19 cellular contexts compared by ENCODE assay signal in the genomic region with DNA sequence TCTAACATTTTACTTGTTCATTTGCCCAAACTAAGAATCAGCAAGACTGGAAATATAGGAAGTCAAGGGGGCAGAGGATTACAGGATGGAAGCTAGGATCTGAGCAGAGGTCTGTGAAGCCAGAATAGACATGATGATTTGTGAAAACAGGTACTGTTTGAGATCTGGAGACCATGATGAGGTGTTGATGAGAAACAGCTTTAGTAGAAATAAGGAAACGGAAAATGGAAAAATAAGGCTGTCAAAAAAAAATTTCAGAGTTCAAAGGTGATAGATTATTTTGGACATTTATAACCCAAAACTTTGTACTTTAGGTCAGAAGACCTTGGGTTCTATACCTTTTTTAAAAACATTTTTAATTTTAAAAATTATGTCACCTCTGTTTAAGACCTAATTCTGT. TPM values are rescaled to one million over a fixed set of nuclear protein-coding genes. Genes with fewer than 3 reads are reported as not detected.
A peak's percentile ranks its signal among the peaks of the same experiment; 100 is the strongest.
DNase-seq lines count a peak whose midpoint lies in the region; ATAC-seq and TF ChIP-seq lines count a peak whose summit lies in the region.
"Had no signal": no experiment of that assay in that cellular context is flagged by ENCODE, and none has a peak within 500 bp of the region (broad histone marks: within the 10 kb centered on the region; RNA-seq: fewer than 3 reads in every experiment).

No MANE protein-coding gene starts in this region.

- H3K79me1 ChIP-seq in IMR-90 (ENCODE audit: low read depth in 1 of 2, low read length in 2 of 2) = no peaks in the 10 kb centered on the region

- dilution Hi-C loops in IMR-90 (cut with HindIII; ENCODE audit: low sequenced_read_pairs, unreplicated experiment) = no loop called here

- H2AFZ ChIP-seq in IMR-90 (replicated peaks; ENCODE audit: low read length, poor library complexity) (no peak overlapping the region), osteoblast (ENCODE audit: low read length) (peak overlapping the region; percentile 58), Karpas-422 (ENCODE audit: low read length) (no peak overlapping the region)
- H2AFZ ChIP-seq: GM23338 had no signal

- no peak overlapping the region for H4K5ac ChIP-seq in IMR-90 (ENCODE audit: low read depth, low read length)

- TF ChIP-seq RAD21 in IMR-90 (IDR thresholded peaks at IDR 0.05; ENCODE audit: low read length) = no peak

- in situ Hi-C loops in IMR-90 (cut with MboI; ENCODE audit: low sequenced_read_pairs) = no loop called here

- no peak for TF ChIP-seq CTCF in IMR-90 (conservative IDR thresholded peaks at IDR 0.05; ENCODE audit: low read depth, low read length)
- TF ChIP-seq CTCF in WTC11 (IDR thresholded peaks at IDR 0.05) = no peak
- no peak for TF ChIP-seq CTCF in osteoblast (IDR thresholded peaks at IDR 0.05; ENCODE audit: extremely low read depth, low read depth, low read length)

- peaks cover 10% of the 10 kb centered on the region for H3K4me1 Mint-ChIP-seq in WTC11
- H3K4me1 Mint-ChIP-seq: CD4-positive, alpha-beta memory T cell; H9 had no signal

- H3K9ac ChIP-seq in IMR-90 (ENCODE audit: low read depth, low read length) (no peak overlapping the region), Karpas-422 (ENCODE audit: low read length) (no peak overlapping the region)

- no peak overlapping the region for H2BK20ac ChIP-seq in IMR-90 (ENCODE audit: low read depth, low read length)

- no peaks in the 10 kb centered on the region for H3K9me1 ChIP-seq in IMR-90 (ENCODE audit: insufficient read depth, low read length)

- no peak overlapping the region; the same call in 1 of the 2 replicates for H3K14ac ChIP-seq in IMR-90 (replicated peaks; ENCODE audit: low read depth, low read length)

- H3K4me3 Mint-ChIP-seq in WTC11 = no peak overlapping the region
- H3K4me3 Mint-ChIP-seq: CD4-positive, alpha-beta memory T cell; GM23338; H9 had no signal

- H3K23ac ChIP-seq in IMR-90 (ENCODE audit: low read depth, low read length) = no peak overlapping the region

- H3K4me1 ChIP-seq in IMR-90 (ENCODE audit: control insufficient read depth, insufficient read depth, low read length) (no peaks in the 10 kb centered on the region; the same call in 1 of the 2 replicates), osteoblast (ENCODE audit: insufficient read depth, low read length) (peaks cover 20% of the 10 kb centered on the region), Karpas-422 (ENCODE audit: low read length) (no peaks in the 10 kb centered on the region)

- H2BK5ac ChIP-seq in IMR-90 (ENCODE audit: low read depth, low read length, poor library complexity, severe bottlenecking) = no peak overlapping the region

- POLR2A ChIA-PET in IMR-90 (lab: Charles Lee; ENCODE audit: unreplicated experiment) (no interaction called here), WTC11 (lab: Charles Lee) (interaction anchor here (0.6 kb wide), 1 partner anchor 387 kb away, joined by 3 read pairs; no protein-coding TSS in a partner anchor)

- H3K79me2 ChIP-seq in osteoblast (ENCODE audit: insufficient read depth, low read length) (no peaks in the 10 kb centered on the region), Karpas-422 (ENCODE audit: low read length) (no peaks in the 10 kb centered on the region)

- H4K20me1 ChIP-seq in IMR-90 (ENCODE audit: insufficient read depth, low read length) = no peaks in the 10 kb centered on the region
- no peaks in the 10 kb centered on the region for H4K20me1 ChIP-seq in osteoblast (ENCODE audit: insufficient read depth, low read length)
- no peaks in the 10 kb centered on the region for H4K20me1 ChIP-seq in Karpas-422 (ENCODE audit: insufficient read depth, low read depth, low read length)

- BruUV-seq in IMR-90 (replicated peaks; lab: Mats Ljungman, UMichigan) = no TSS peak

- no CpG with 5 or more reads among the region's 1 CpG for WGBS in IMR-90 (ENCODE audit: extremely low coverage in 2 of 2, insufficient read length in 1 of 2), 2 experiments

- H3K9me3 ChIP-seq in IMR-90 (ENCODE audit: control insufficient read depth, insufficient read depth, low read length) (peaks cover 2% of the 10 kb centered on the region; the same call in 1 of the 2 replicates), osteoblast (ENCODE audit: low read depth, low read length) (no peaks in the 10 kb centered on the region), Karpas-422 (ENCODE audit: low read length) (no peaks in the 10 kb centered on the region)

- no peaks in the 10 kb centered on the region for H3K36me3 ChIP-seq in IMR-90 (ENCODE audit: control insufficient read depth, insufficient read depth, low read length)
- no peaks in the 10 kb centered on the region for H3K36me3 ChIP-seq in osteoblast (ENCODE audit: insufficient read depth, low read length)
- no peaks in the 10 kb centered on the region for H3K36me3 ChIP-seq in Karpas-422 (ENCODE audit: insufficient read depth, low read length)

- H3K27ac ChIP-seq in IMR-90 (ENCODE audit: insufficient read depth, low read length) = no peak overlapping the region
- H3K27ac ChIP-seq in osteoblast (ENCODE audit: low read depth, low read length) = peak overlapping the region; percentile 12
- no peak overlapping the region for H3K27ac ChIP-seq in Karpas-422 (ENCODE audit: low read length)

- no peak overlapping the region for H2BK120ac ChIP-seq in IMR-90 (ENCODE audit: low read depth, low read length)

- H3K36me3 Mint-ChIP-seq in WTC11 = peaks cover 12% of the 10 kb centered on the region

- H3K4ac ChIP-seq in IMR-90 (ENCODE audit: low read depth, low read length) = no peak overlapping the region

- TF ChIP-seq POLR2A in IMR-90 (IDR thresholded peaks at IDR 0.05; ENCODE audit: low read depth, low read length) = no peak

- H3K4me3 ChIP-seq in IMR-90 (ENCODE audit: insufficient read depth, low read depth, low read length) (no peak overlapping the region), osteoblast (ENCODE audit: insufficient read depth, low read length) (no peak overlapping the region), Karpas-422 (ENCODE audit: low read length) (no peak overlapping the region)
- H3K4me3 ChIP-seq: GM23338 had no signal

- no peak overlapping the region for H2BK15ac ChIP-seq in IMR-90 (ENCODE audit: low read depth, low read length)

- no peak overlapping the region for H4K8ac ChIP-seq in IMR-90 (ENCODE audit: low read depth in 2 of 2, low read length in 2 of 2)

- peak overlapping the region; percentile 16; the same call in 1 of the 2 replicates for H3K27ac Mint-ChIP-seq in WTC11
- H3K27ac Mint-ChIP-seq: CD4-positive, alpha-beta memory T cell; GM23338; H9 had no signal

- intact Hi-C loops in IMR-90 (cut with micrococcal nuclease) = no loop called here

- no peak for DNase-seq in IMR-90
- DNase-seq in WTC11 (ENCODE audit: low spot score) = no peak
- DNase-seq in osteoblast (ENCODE audit: insufficient read length, low spot score, missing footprints) = no peak
- DNase-seq in NCI-H1092 treated with DMSO at 0.1 percent for 48 hours (lab: John Stamatoyannopoulos, UW) = no peak
- no peak for DNase-seq in anterior cingulate cortex (lab: John Stamatoyannopoulos, UW)
- no peak for DNase-seq in Karpas-422
- DNase-seq: C1 segment of cervical spinal cord; Calu3; CD4-positive, alpha-beta memory T cell; COR-L47; DMS53; DMS79 treated with DMSO at 0.1 percent for 48 hours; GF-D8 had no signal

- H3K4me2 ChIP-seq in IMR-90 (ENCODE audit: low read depth, low read length) = no peak overlapping the region
- H3K4me2 ChIP-seq in osteoblast (ENCODE audit: insufficient read depth, low read length) = no peak overlapping the region
- H3K4me2 ChIP-seq in Karpas-422 (ENCODE audit: low read depth, low read length, poor library complexity, severe bottlenecking) = no peak overlapping the region
- H3K4me2 ChIP-seq: GM23338 had no signal

- peak overlapping the region; percentile 52; the same call in 1 of the 2 replicates for H3K18ac ChIP-seq in IMR-90 (ENCODE audit: low read depth, low read length)

- CTCF ChIA-PET in IMR-90 (lab: Yijun Ruan, JAX) (interaction anchor here (0.6 kb wide), 1 partner anchor 84 kb away, joined by 3 read pairs; no protein-coding TSS in a partner anchor), WTC11 (lab: Charles Lee) (interaction anchor here (1.7 kb wide), 1 partner anchor 41 kb away, joined by 6 read pairs; no protein-coding TSS in a partner anchor)

- H3K9me2 ChIP-seq in Karpas-422 (replicated peaks; ENCODE audit: insufficient read depth, low read length) = no peaks in the 10 kb centered on the region

- H2AK5ac ChIP-seq in IMR-90 (ENCODE audit: low read depth, low read length) = no peak overlapping the region

- no peak overlapping the region for H3K56ac ChIP-seq in IMR-90 (ENCODE audit: extremely low read depth, insufficient read depth, low read length)

- H2AK9ac ChIP-seq in IMR-90 (replicated peaks; ENCODE audit: low read depth, low read length, poor library complexity) = no peak overlapping the region

- H3K9me3 Mint-ChIP-seq in WTC11 = peaks cover 18% of the 10 kb centered on the region

- no peaks in the 10 kb centered on the region for H3K27me3 Mint-ChIP-seq in WTC11 (ENCODE audit: low read depth)

- no peak for ATAC-seq in IMR-90 (ENCODE audit: low read depth)
- ATAC-seq in WTC11 = no peak
- ATAC-seq in GM21737 (IDR thresholded peaks at IDR 0.05; ENCODE audit: unreplicated experiment) = no peak
- ATAC-seq: HCT116 had no signal

- H4K91ac ChIP-seq in IMR-90 (ENCODE audit: insufficient read depth, low read depth, low read length) = no peak overlapping the region

- H3K27me3 ChIP-seq in IMR-90 (ENCODE audit: control insufficient read depth, insufficient read depth, low read length) (no peaks in the 10 kb centered on the region), osteoblast (ENCODE audit: insufficient read depth, low read length) (no peaks in the 10 kb centered on the region), Karpas-422 (ENCODE audit: low read length) (no peaks in the 10 kb centered on the region)

TF ChIP-seq in WTC11, 78 proteins besides CTCF, POLR2A, EP300 and RAD21 (continues in another document):
- TF ChIP-seq FOXP1 (CRISPR knock-in tag; IDR thresholded peaks at IDR 0.05; ENCODE audit: borderline replicate concordance) = no peak
- TF ChIP-seq, protein P1, sequence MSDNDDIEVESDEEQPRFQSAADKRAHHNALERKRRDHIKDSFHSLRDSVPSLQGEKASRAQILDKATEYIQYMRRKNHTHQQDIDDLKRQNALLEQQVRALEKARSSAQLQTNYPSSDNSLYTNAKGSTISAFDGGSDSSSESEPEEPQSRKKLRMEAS (CRISPR knock-in tag; IDR thresholded peaks at IDR 0.05) = no peak

RNA-seq across cellular contexts. Expression of a gene that starts 45.0 kb away (rescaled TPM):
- total RNA-seq in IMR-90 (2012; rRNA removed) = 0.18 and 0.28 TPM in 2 replicates
- polyA plus RNA-seq in IMR-90 (2012; rRNA removed) = 0.06 and 0.07 TPM in 2 replicates
- polyA plus RNA-seq in IMR-90 (2012; cell fraction: cytosol; rRNA removed) = 0.01 and 0.04 TPM in 2 replicates
- polyA plus RNA-seq in IMR-90 (2012; cell fraction: nucleus; rRNA removed; ENCODE audit: low replicate concordance) = not detected in 2 replicates
- total RNA-seq in WTC11 (2021) = 0.83 to 1.6 TPM (median 1.1 TPM) in 3 replicates
- total RNA-seq in osteoblast = 0.29 and 0.36 TPM in 2 replicates
- 0.04 and 0.15 TPM in 2 replicates for total RNA-seq in Karpas-422 (2014; rRNA removed; shearing (Covaris generic); ENCODE audit: low replicate concordance)
- total RNA-seq: A673, G401 had no signal
